20 cellular contexts compared by ENCODE assay signal in genomic region chr11:100003985-100004384, GRCh38.
"Had no signal": no experiment of that assay in that cellular context is flagged by ENCODE, and none has a peak within 500 bp of the region (broad histone marks: within the 10 kb centered on the region; RNA-seq: fewer than 3 reads in every experiment).

No MANE protein-coding gene starts in this region.

- H2AFZ ChIP-seq: neural progenitor cell had no signal

- H3K4me1 ChIP-seq: breast epithelium, colonic mucosa, gastroesophageal sphincter, neural progenitor cell had no signal

- H3K27ac ChIP-seq: colonic mucosa, gastroesophageal sphincter, neural progenitor cell, thoracic aorta had no signal

- H3K9me3 ChIP-seq: colonic mucosa, gastroesophageal sphincter, thoracic aorta had no signal

- H3K36me3 ChIP-seq: breast epithelium, colonic mucosa, gastroesophageal sphincter, neural progenitor cell, thoracic aorta had no signal

- H3K27me3 ChIP-seq: breast epithelium, colonic mucosa, gastroesophageal sphincter, neural progenitor cell had no signal

- H3K4me2 ChIP-seq: neural progenitor cell had no signal

- H3K4me3 ChIP-seq: breast epithelium, colonic mucosa, gastroesophageal sphincter, neural progenitor cell, thoracic aorta had no signal

- DNase-seq: activated CD4-positive, alpha-beta T cell treated with anti-CD3 and anti-CD28 coated beads for 36 hours; activated CD4-positive, CD25-positive, alpha-beta regulatory T cell; activated CD8-positive, alpha-beta memory T cell treated with anti-CD3 and anti-CD28 coated beads, Interleukin-2, amount 10 ng/mL, durations not matched to agents 7 days and 5 days; activated CD8-positive, alpha-beta T cell treated with anti-CD3 and anti-CD28 coated beads, Interleukin-2, amount 10 ng/mL, durations not matched to agents 7 days and 5 days; activated T-cell treated with anti-CD3 and anti-CD28 coated beads, Interleukin-2, amount 50 U/mL, for 48 hours; amniotic stem cell; colonic mucosa; effector memory CD4-positive, alpha-beta T cell; hippocampal formation; natural killer cell; occipital lobe; right cardiac atrium; stimulated activated CD4-positive, alpha-beta T cell treated with anti-CD3 and anti-CD28 coated beads, Interleukin-12 subunit alpha, Interleukin-12 subunit beta, amount 100 ng/mL, for 4 hours; stimulated activated CD4-positive, alpha-beta T cell treated with anti-CD3 and anti-CD28 coated beads, Interleukin-4, amount 100 ng/mL, for 1 hour; stimulated activated naive CD8-positive, alpha-beta T cell treated with anti-CD3 and anti-CD28 coated beads, Interleukin-15, Interleukin-2, amounts not matched to agents 100 U/mL and 50 U/mL, for 24 hours; trophoblast cell had no signal

- ATAC-seq: activated CD4-positive, alpha-beta T cell treated with anti-CD3 and anti-CD28 coated beads for 36 hours; activated CD8-positive, alpha-beta memory T cell treated with anti-CD3 and anti-CD28 coated beads, Interleukin-2, amount 10 ng/mL, durations not matched to agents 7 days and 5 days; activated CD8-positive, alpha-beta T cell treated with anti-CD3 and anti-CD28 coated beads, Interleukin-2, amount 10 ng/mL, durations not matched to agents 7 days and 5 days; natural killer cell; stimulated activated naive CD8-positive, alpha-beta T cell treated with anti-CD3 and anti-CD28 coated beads, Interleukin-15, Interleukin-2, amounts not matched to agents 100 U/mL and 50 U/mL, for 24 hours had no signal

- H3K9ac ChIP-seq: neural progenitor cell had no signal
